ENCODE assay signal across 8 cellular contexts in genomic region chr22:29072193-29072978, GRCh38. TPM values are rescaled to one million over a fixed set of nuclear protein-coding genes. Genes with fewer than 3 reads are reported as not detected.
DNase-seq lines count a peak whose midpoint lies in the region; ATAC-seq and TF ChIP-seq lines count a peak whose summit lies in the region.

No MANE protein-coding gene starts in this region.

- peak overlapping the region; percentile 3 to 48 (median 23) for H3K4me3 ChIP-seq in right lobe of liver

- TF ChIP-seq POLR2A in right lobe of liver (IDR thresholded peaks at IDR 0.05), result no peak

- peak; percentile 28 for DNase-seq in A172 (ENCODE audit: low spot score)
- DNase-seq in NCI-H510A treated with DMSO at 0.1 percent for 48 hours (lab: John Stamatoyannopoulos, UW), result peak; percentile 76
- DNase-seq in activated CD4-positive, alpha-beta T cell treated with anti-CD3 and anti-CD28 coated beads, Interleukin-2, amount 50 U/mL, for 48 hours, result peak; percentile 84 to 86
- DNase-seq in dermis blood vessel endothelial cell, result peak; percentile 72
- peak; percentile 98 to 99 (median 99) for DNase-seq in right lobe of liver
- peak; percentile 70 to 83 for DNase-seq in stimulated activated CD4-positive, alpha-beta T cell treated with anti-CD3 and anti-CD28 coated beads, Interleukin-2, amount 100 ng/mL, for 48 hours

- ATAC-seq in GM18868 (IDR thresholded peaks at IDR 0.05; ENCODE audit: unreplicated experiment) (peak; percentile 86), HG03159 (IDR thresholded peaks at IDR 0.05; ENCODE audit: unreplicated experiment) (peak; percentile 78), right lobe of liver (peak; percentile 92 to 98 (median 94))

- intact Hi-C loops in right lobe of liver (cut with DNase I), result no loop called here

- 63% methylated on average over 11 of the region's 41 CpGs for WGBS in right lobe of liver (ENCODE audit: insufficient coverage, low coverage, low lambda C conversion rate, missing lambda C conversion rate)

- no peak for TF ChIP-seq CTCF in right lobe of liver (IDR thresholded peaks at IDR 0.05)

- H3K4me1 ChIP-seq in right lobe of liver, result peaks cover 0 to 20% (median 4%) of the 10 kb centered on the region in 4 donors

- no peaks in the 10 kb centered on the region for H3K36me3 ChIP-seq in right lobe of liver

- H3K27me3 ChIP-seq in right lobe of liver, result no peaks in the 10 kb centered on the region

- H3K9me3 ChIP-seq in right lobe of liver, result no peaks in the 10 kb centered on the region

- peak overlapping the region in 1 of 3 donors; percentile 53 for H3K27ac ChIP-seq in right lobe of liver

RNA-seq across cellular contexts. Expression of gene KREMEN1, which starts 0.4 kb away (rescaled TPM):
- 2.0 and 2.1 TPM in 2 replicates for total RNA-seq in A172 (2014; rRNA removed; shearing (Covaris generic))
- 0.56 and 0.68 TPM in 2 replicates for total RNA-seq in dermis blood vessel endothelial cell
- 1 to 10 TPM; 1.7 to 6.7 (median 3.0) TPM for total RNA-seq in right lobe of liver

RNA-seq across cellular contexts. Expression of gene C22orf31, which starts 10.8 kb away (rescaled TPM):
- not detected in 2 replicates for total RNA-seq in A172 (2014; rRNA removed; shearing (Covaris generic))
- total RNA-seq in dermis blood vessel endothelial cell, result not detected in 2 replicates
- not detected for total RNA-seq in right lobe of liver

Comparison
In these comparisons a context has a peak if more than half of its experiments do, and no peak if none do; other contexts are left out.
1. DNase-seq: peak in every context shown above with its lines; median percentile 99 in right lobe of liver; 85 in activated CD4-positive, alpha-beta T cell treated with anti-CD3 and anti-CD28 coated beads, Interleukin-2, amount 50 U/mL, for 48 hours; 76 in stimulated activated CD4-positive, alpha-beta T cell treated with anti-CD3 and anti-CD28 coated beads, Interleukin-2, amount 100 ng/mL, for 48 hours; 76 in NCI-H510A treated with DMSO at 0.1 percent for 48 hours; 72 in dermis blood vessel endothelial cell; 28 in A172.